8 cellular contexts compared by ENCODE assay signal in genomic region chr1:110011527-110012041, GRCh38.
DNase-seq lines count a peak whose midpoint lies in the region; ATAC-seq lines count a peak whose summit lies in the region.

No MANE protein-coding gene starts in this region.

- H3K4me3 Mint-ChIP-seq in activated naive CD8-positive, alpha-beta T cell treated with anti-CD3 and anti-CD28 coated beads, Interleukin-2, amount 50 U/mL, for 24 hours: no peak overlapping the region
- no peak overlapping the region for H3K4me3 Mint-ChIP-seq in stimulated activated naive CD8-positive, alpha-beta T cell treated with anti-CD3 and anti-CD28 coated beads, Interleukin-15, amount 100 ng/mL, for 72 hours

- no peaks in the 10 kb centered on the region for H3K27me3 Mint-ChIP-seq in activated naive CD8-positive, alpha-beta T cell treated with anti-CD3 and anti-CD28 coated beads, Interleukin-2, amount 50 U/mL, for 24 hours
- no peaks in the 10 kb centered on the region for H3K27me3 Mint-ChIP-seq in stimulated activated naive CD8-positive, alpha-beta T cell treated with anti-CD3 and anti-CD28 coated beads, Interleukin-15, amount 100 ng/mL, for 72 hours

- DNase-seq in D341Med (ENCODE audit: low spot score) (peak; percentile 53), NCI-H226 (peak; percentile 17), hepatic stellate cell (ENCODE audit: low spot score) (peak; percentile 45), retina (no peak)
- DNase-seq in activated naive CD8-positive, alpha-beta T cell treated with anti-CD3 and anti-CD28 coated beads, Interleukin-2, amount 50 U/mL, for 24 hours: no peak
- peak in 1 of 2 donors; percentile 19 for DNase-seq in stimulated activated naive CD8-positive, alpha-beta T cell treated with anti-CD3 and anti-CD28 coated beads, Interleukin-15, amount 100 ng/mL, for 72 hours

- H3K4me1 Mint-ChIP-seq in activated naive CD8-positive, alpha-beta T cell treated with anti-CD3 and anti-CD28 coated beads, Interleukin-2, amount 50 U/mL, for 24 hours: peaks cover 9% of the 10 kb centered on the region
- no peaks in the 10 kb centered on the region for H3K4me1 Mint-ChIP-seq in stimulated activated naive CD8-positive, alpha-beta T cell treated with anti-CD3 and anti-CD28 coated beads, Interleukin-15, amount 100 ng/mL, for 72 hours

- peak; percentile 95 for ATAC-seq in GM18868 (IDR thresholded peaks at IDR 0.05; ENCODE audit: unreplicated experiment)
- ATAC-seq in HG02973 (IDR thresholded peaks at IDR 0.05; ENCODE audit: unreplicated experiment): peak; percentile 96
- peak; percentile 88 for ATAC-seq in activated naive CD8-positive, alpha-beta T cell treated with anti-CD3 and anti-CD28 coated beads, Interleukin-2, amount 50 U/mL, for 24 hours
- ATAC-seq in stimulated activated naive CD8-positive, alpha-beta T cell treated with anti-CD3 and anti-CD28 coated beads, Interleukin-15, amount 100 ng/mL, for 72 hours: peak; percentile 86

- no peak overlapping the region for H3K27ac Mint-ChIP-seq in activated naive CD8-positive, alpha-beta T cell treated with anti-CD3 and anti-CD28 coated beads, Interleukin-2, amount 50 U/mL, for 24 hours
- H3K27ac Mint-ChIP-seq in stimulated activated naive CD8-positive, alpha-beta T cell treated with anti-CD3 and anti-CD28 coated beads, Interleukin-15, amount 100 ng/mL, for 72 hours: no peak overlapping the region

- no peaks in the 10 kb centered on the region for H3K9me3 Mint-ChIP-seq in activated naive CD8-positive, alpha-beta T cell treated with anti-CD3 and anti-CD28 coated beads, Interleukin-2, amount 50 U/mL, for 24 hours
- no peaks in the 10 kb centered on the region for H3K9me3 Mint-ChIP-seq in stimulated activated naive CD8-positive, alpha-beta T cell treated with anti-CD3 and anti-CD28 coated beads, Interleukin-15, amount 100 ng/mL, for 72 hours

- peaks cover 49% of the 10 kb centered on the region for H3K36me3 Mint-ChIP-seq in activated naive CD8-positive, alpha-beta T cell treated with anti-CD3 and anti-CD28 coated beads, Interleukin-2, amount 50 U/mL, for 24 hours (ENCODE audit: low read depth)

Comparison
In these comparisons a context has a peak if more than half of its experiments do, and no peak if none do; other contexts are left out.
1. DNase-seq: peak in D341Med (single experiment), NCI-H226 (single experiment) and hepatic stellate cell (single experiment); none in activated naive CD8-positive, alpha-beta T cell treated with anti-CD3 and anti-CD28 coated beads, Interleukin-2, amount 50 U/mL, for 24 hours (single experiment) and retina (single experiment).
2. Peak in every context shown above with its lines, with median percentiles within 50 percentile points of each other: ATAC-seq.